Comparison of ENCODE assay signal across 24 cellular contexts in genomic region chr11:101944896-101945295, GRCh38. TPM values are rescaled to one million over a fixed set of nuclear protein-coding genes. Genes with fewer than 3 reads are reported as not detected.
"Had no signal": no experiment of that assay in that cellular context is flagged by ENCODE, and none has a peak within 500 bp of the region (broad histone marks: within the 10 kb centered on the region; RNA-seq: fewer than 3 reads in every experiment).

No MANE protein-coding gene starts in this region.

- H3K4me1 ChIP-seq: breast epithelium, left ventricle myocardium inferior, spleen, testis, uterus had no signal

- H3K9me3 ChIP-seq: breast epithelium, left ventricle myocardium inferior, spleen, testis, uterus had no signal

- H3K27me3 ChIP-seq: breast epithelium, spleen, testis, uterus had no signal

- H3K4me3 ChIP-seq: breast epithelium, left ventricle myocardium inferior, spleen, testis, uterus had no signal

- DNase-seq: activated CD4-positive, alpha-beta memory T cell treated with anti-CD3 and anti-CD28 coated beads for 36 hours; activated CD4-positive, alpha-beta T cell treated with anti-CD3 and anti-CD28 coated beads for 4 hours; activated CD4-positive, CD25-positive, alpha-beta regulatory T cell; activated naive CD4-positive, alpha-beta T cell treated with Interleukin-2 at 50 U/mL for 16 hours; activated naive CD8-positive, alpha-beta T cell treated with anti-CD3 and anti-CD28 coated beads, Interleukin-2, amount 10 ng/mL, durations not matched to agents 7 days and 5 days; activated T-cell treated with anti-CD3 and anti-CD28 coated beads, Interleukin-2, amount 50 U/mL, for 48 hours; amniotic stem cell; effector memory CD4-positive, alpha-beta T cell; foreskin melanocyte; kidney glomerular epithelial cell; left ventricle myocardium inferior; midbrain; spleen; stimulated activated CD4-positive, alpha-beta T cell treated with anti-CD3 and anti-CD28 coated beads, Interleukin-4, amount 100 ng/mL, for 1 hour; stimulated activated naive CD4-positive, alpha-beta T cell; testis; trophoblast cell; uterus had no signal

- H3K36me3 ChIP-seq: breast epithelium, left ventricle myocardium inferior, uterus had no signal

- H3K27ac ChIP-seq: breast epithelium, left ventricle myocardium inferior, spleen, testis, uterus had no signal

- ATAC-seq: esophagus mucosa; natural killer cell treated with Interleukin-12 subunit alpha and Interleukin-12 subunit beta and Interleukin-15 and Interleukin-18, amount 100 ng/mL, for 72 hours had no signal

RNA-seq across cellular contexts. Expression of gene ANGPTL5, which starts 28.6 kb away (rescaled TPM):
- total RNA-seq: activated CD4-positive, alpha-beta memory T cell treated with anti-CD3 and anti-CD28 coated beads for 36 hours; activated naive CD8-positive, alpha-beta T cell treated with anti-CD3 and anti-CD28 coated beads, Interleukin-2, amount 10 ng/mL, durations not matched to agents 7 days and 5 days; dermis microvascular lymphatic vessel endothelial cell; endothelial cell of umbilical vein; esophagus mucosa; natural killer cell treated with Interleukin-12 subunit alpha and Interleukin-12 subunit beta and Interleukin-15 and Interleukin-18, amount 100 ng/mL, for 72 hours; progenitor cell of endocrine pancreas; spleen had no signal
- polyA plus RNA-seq: spleen had no signal
